18 cellular contexts compared by ENCODE assay signal in genomic region chr9:135970128-135970815, GRCh38.
"Had no signal": no experiment of that assay in that cellular context is flagged by ENCODE, and none has a peak within 500 bp of the region (broad histone marks: within the 10 kb centered on the region; RNA-seq: fewer than 3 reads in every experiment).

No MANE protein-coding gene starts in this region.

- H3K27ac ChIP-seq: psoas muscle, thoracic aorta had no signal

- H3K9me3 ChIP-seq: psoas muscle, right lobe of liver, thoracic aorta had no signal

- H3K9me3 Mint-ChIP-seq: effector memory CD8-positive, alpha-beta T cell; immature natural killer cell; nephron progenitor cell; stimulated activated naive B cell treated with anti-CD40 and anti-IgM and Interleukin-4, amounts not matched to agents 10 μg/mL and 1 μg/mL and 100 μg/mL, for 72 hours; stimulated activated naive CD8-positive, alpha-beta T cell treated with anti-CD3 and anti-CD28 coated beads, Interleukin-15, amount 100 ng/mL, for 72 hours had no signal

- ATAC-seq: effector memory CD8-positive, alpha-beta T cell; left colon; left ventricle myocardium superior; psoas muscle; stimulated activated naive B cell treated with anti-CD40 and anti-IgM and Interleukin-4, amounts not matched to agents 10 μg/mL and 1 μg/mL and 100 μg/mL, for 72 hours; stimulated activated naive CD8-positive, alpha-beta T cell treated with anti-CD3 and anti-CD28 coated beads, Interleukin-15, amount 100 ng/mL, for 72 hours had no signal

- H3K36me3 ChIP-seq: right lobe of liver, thoracic aorta had no signal

- H3K36me3 Mint-ChIP-seq: immature natural killer cell; naive thymus-derived CD4-positive, alpha-beta T cell; stimulated activated naive B cell treated with anti-CD40 and anti-IgM and Interleukin-4, amounts not matched to agents 10 μg/mL and 1 μg/mL and 100 μg/mL, for 72 hours had no signal

- H3K27me3 ChIP-seq: right lobe of liver had no signal

- H3K4me3 ChIP-seq: lung, psoas muscle, right lobe of liver, thoracic aorta had no signal

- H3K27ac Mint-ChIP-seq: effector memory CD8-positive, alpha-beta T cell; immature natural killer cell; naive thymus-derived CD4-positive, alpha-beta T cell; nephron progenitor cell; stimulated activated naive B cell treated with anti-CD40 and anti-IgM and Interleukin-4, amounts not matched to agents 10 μg/mL and 1 μg/mL and 100 μg/mL, for 72 hours had no signal

- DNase-seq: effector memory CD8-positive, alpha-beta T cell; erythroblast; immature natural killer cell; left colon; left ventricle myocardium superior; mesendoderm; naive thymus-derived CD4-positive, alpha-beta T cell; nephron progenitor cell; psoas muscle; retina; right lobe of liver; stimulated activated CD4-positive, alpha-beta T cell treated with anti-CD3 and anti-CD28 coated beads, Interleukin-2, amount 100 ng/mL, for 24 hours; stimulated activated CD4-positive, alpha-beta T cell treated with anti-CD3 and anti-CD28 coated beads, Interleukin-4, amount 100 ng/mL, for 4 hours; stimulated activated naive B cell treated with anti-CD40 and anti-IgM and Interleukin-4, amounts not matched to agents 10 μg/mL and 1 μg/mL and 100 μg/mL, for 72 hours; stimulated activated naive CD8-positive, alpha-beta T cell treated with anti-CD3 and anti-CD28 coated beads, Interleukin-15, amount 100 ng/mL, for 72 hours; trophoblast cell had no signal

- H3K4me1 ChIP-seq: right lobe of liver had no signal

- H3K4me3 Mint-ChIP-seq: effector memory CD8-positive, alpha-beta T cell; immature natural killer cell; naive thymus-derived CD4-positive, alpha-beta T cell; nephron progenitor cell; stimulated activated naive B cell treated with anti-CD40 and anti-IgM and Interleukin-4, amounts not matched to agents 10 μg/mL and 1 μg/mL and 100 μg/mL, for 72 hours; stimulated activated naive CD8-positive, alpha-beta T cell treated with anti-CD3 and anti-CD28 coated beads, Interleukin-15, amount 100 ng/mL, for 72 hours had no signal
